In the genomic region with DNA sequence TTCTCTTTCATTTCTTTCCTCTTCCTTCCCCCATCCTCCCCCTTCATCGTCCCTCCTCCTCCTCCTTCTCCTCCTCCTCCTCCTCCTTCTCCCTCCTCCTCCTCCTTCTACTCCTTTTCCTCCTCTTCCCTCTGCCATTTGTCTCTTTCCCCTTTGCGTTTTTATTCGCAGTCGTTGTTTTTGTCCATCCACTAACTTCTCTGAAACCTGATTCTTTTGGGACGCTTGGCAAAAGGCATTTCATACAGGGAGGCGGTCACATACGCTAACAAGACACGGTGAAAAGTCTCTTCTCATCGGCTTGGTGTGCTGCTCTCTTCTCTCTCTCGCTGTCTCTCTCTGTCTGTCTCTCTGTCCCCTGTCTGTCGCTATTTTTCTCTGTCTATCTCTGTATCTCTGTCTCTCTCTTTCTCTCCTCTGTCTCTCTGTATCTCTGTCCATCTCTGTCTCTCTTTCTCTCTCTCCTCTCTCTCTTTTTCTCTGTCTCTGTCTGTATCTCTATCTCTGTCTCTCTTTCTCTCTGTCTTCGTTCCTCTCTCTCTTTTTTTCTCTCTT, we compare ENCODE assay signal across 2 cellular contexts.
TF ChIP-seq lines count a peak whose summit lies in the region.

No MANE protein-coding gene starts in this region.

TF ChIP-seq in WTC11, 78 proteins besides CTCF, POLR2A, EP300 and RAD21:
- no peak for TF ChIP-seq SOX15 (CRISPR knock-in tag; IDR thresholded peaks at IDR 0.05)
- no peak for TF ChIP-seq SMAD4 (CRISPR knock-in tag; IDR thresholded peaks at IDR 0.05)
- TF ChIP-seq, protein P1, sequence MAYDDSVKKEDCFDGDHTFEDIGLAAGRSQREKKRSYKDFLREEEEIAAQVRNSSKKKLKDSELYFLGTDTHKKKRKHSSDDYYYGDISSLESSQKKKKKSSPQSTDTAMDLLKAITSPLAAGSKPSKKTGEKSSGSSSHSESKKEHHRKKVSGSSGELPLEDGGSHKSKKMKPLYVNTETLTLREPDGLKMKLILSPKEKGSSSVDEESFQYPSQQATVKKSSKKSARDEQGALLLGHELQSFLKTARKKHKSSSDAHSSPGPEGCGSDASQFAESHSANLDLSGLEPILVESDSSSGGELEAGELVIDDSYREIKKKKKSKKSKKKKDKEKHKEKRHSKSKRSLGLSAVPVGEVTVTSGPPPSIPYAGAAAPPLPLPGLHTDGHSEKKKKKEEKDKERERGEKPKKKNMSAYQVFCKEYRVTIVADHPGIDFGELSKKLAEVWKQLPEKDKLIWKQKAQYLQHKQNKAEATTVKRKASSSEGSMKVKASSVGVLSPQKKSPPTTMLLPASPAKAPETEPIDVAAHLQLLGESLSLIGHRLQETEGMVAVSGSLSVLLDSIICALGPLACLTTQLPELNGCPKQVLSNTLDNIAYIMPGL (CRISPR knock-in tag; IDR thresholded peaks at IDR 0.05) = no peak
- no peak for TF ChIP-seq NFE2L1 (CRISPR knock-in tag; IDR thresholded peaks at IDR 0.05)
- no peak for TF ChIP-seq CREM (CRISPR knock-in tag; IDR thresholded peaks at IDR 0.05)

TF ChIP-seq in HepG2, 621 proteins besides CTCF, POLR2A, EP300 and RAD21:
- TF ChIP-seq ZNF549 (CRISPR knock-in tag; IDR thresholded peaks at IDR 0.05) (no peak), MIER2 (CRISPR knock-in tag; IDR thresholded peaks at IDR 0.05) (no peak), DR1 (CRISPR knock-in tag; IDR thresholded peaks at IDR 0.05) (no peak), AKAP8 (CRISPR knock-in tag; IDR thresholded peaks at IDR 0.05) (no peak), ZNF674 (CRISPR knock-in tag; IDR thresholded peaks at IDR 0.05; ENCODE audit: low read depth) (no peak), SP140L (CRISPR knock-in tag; IDR thresholded peaks at IDR 0.05; ENCODE audit: borderline replicate concordance) (no peak), CAMTA2 (CRISPR knock-in tag; IDR thresholded peaks at IDR 0.05; ENCODE audit: borderline replicate concordance) (no peak), ZMYM4 (CRISPR knock-in tag; IDR thresholded peaks at IDR 0.05) (no peak), SMYD3 (CRISPR knock-in tag; IDR thresholded peaks at IDR 0.05) (no peak), FOXK1 (CRISPR knock-in tag; IDR thresholded peaks at IDR 0.05; ENCODE audit: borderline replicate concordance, low read depth) (no peak)
- TF ChIP-seq, protein P2, sequence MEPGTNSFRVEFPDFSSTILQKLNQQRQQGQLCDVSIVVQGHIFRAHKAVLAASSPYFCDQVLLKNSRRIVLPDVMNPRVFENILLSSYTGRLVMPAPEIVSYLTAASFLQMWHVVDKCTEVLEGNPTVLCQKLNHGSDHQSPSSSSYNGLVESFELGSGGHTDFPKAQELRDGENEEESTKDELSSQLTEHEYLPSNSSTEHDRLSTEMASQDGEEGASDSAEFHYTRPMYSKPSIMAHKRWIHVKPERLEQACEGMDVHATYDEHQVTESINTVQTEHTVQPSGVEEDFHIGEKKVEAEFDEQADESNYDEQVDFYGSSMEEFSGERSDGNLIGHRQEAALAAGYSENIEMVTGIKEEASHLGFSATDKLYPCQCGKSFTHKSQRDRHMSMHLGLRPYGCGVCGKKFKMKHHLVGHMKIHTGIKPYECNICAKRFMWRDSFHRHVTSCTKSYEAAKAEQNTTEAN (CRISPR knock-in tag; conservative IDR thresholded peaks at IDR 0.05) = no peak
- TF ChIP-seq, protein P3, sequence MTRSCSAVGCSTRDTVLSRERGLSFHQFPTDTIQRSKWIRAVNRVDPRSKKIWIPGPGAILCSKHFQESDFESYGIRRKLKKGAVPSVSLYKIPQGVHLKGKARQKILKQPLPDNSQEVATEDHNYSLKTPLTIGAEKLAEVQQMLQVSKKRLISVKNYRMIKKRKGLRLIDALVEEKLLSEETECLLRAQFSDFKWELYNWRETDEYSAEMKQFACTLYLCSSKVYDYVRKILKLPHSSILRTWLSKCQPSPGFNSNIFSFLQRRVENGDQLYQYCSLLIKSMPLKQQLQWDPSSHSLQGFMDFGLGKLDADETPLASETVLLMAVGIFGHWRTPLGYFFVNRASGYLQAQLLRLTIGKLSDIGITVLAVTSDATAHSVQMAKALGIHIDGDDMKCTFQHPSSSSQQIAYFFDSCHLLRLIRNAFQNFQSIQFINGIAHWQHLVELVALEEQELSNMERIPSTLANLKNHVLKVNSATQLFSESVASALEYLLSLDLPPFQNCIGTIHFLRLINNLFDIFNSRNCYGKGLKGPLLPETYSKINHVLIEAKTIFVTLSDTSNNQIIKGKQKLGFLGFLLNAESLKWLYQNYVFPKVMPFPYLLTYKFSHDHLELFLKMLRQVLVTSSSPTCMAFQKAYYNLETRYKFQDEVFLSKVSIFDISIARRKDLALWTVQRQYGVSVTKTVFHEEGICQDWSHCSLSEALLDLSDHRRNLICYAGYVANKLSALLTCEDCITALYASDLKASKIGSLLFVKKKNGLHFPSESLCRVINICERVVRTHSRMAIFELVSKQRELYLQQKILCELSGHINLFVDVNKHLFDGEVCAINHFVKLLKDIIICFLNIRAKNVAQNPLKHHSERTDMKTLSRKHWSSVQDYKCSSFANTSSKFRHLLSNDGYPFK (CRISPR knock-in tag; IDR thresholded peaks at IDR 0.05; ENCODE audit: borderline replicate concordance) = no peak
